Comparison of ENCODE assay signal across 28 cellular contexts in the genomic region with DNA sequence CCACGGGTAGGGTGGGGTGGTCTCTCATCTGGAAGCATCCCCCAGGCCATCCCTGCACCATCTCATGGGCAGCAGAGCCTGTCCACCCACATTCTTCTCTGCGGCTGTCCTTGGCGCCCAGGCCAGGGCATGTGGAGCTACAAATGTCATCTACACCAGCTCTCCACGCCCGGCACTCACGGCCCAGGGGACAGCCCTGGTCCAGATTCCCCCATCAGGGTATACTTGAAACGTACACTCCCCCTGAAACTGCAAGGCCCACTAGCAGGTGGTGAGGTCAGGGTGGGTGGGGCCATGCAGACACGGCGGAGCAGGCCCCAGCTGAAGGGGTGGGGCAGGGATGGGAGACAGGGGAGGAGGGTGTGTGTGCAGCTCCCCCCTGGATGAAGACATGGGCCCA. TPM values are rescaled to one million over a fixed set of nuclear protein-coding genes. Genes with fewer than 3 reads are reported as not detected.
A peak's percentile ranks its signal among the peaks of the same experiment; 100 is the strongest.
DNase-seq lines count a peak whose midpoint lies in the region; ATAC-seq and TF ChIP-seq lines count a peak whose summit lies in the region.
"Had no signal": no experiment of that assay in that cellular context is flagged by ENCODE, and none has a peak within 500 bp of the region (broad histone marks: within the 10 kb centered on the region; RNA-seq: fewer than 3 reads in every experiment).

No MANE protein-coding gene starts in this region.

- TF ChIP-seq CTCF in dorsolateral prefrontal cortex (IDR thresholded peaks at IDR 0.05 in 54 of 56, conservative IDR thresholded peaks at IDR 0.05 in 2 of 56; ENCODE audit: low read depth in 1 of 56, partially characterized antibody in 56 of 56) = no peak

- no peak overlapping the region for H2BK5ac ChIP-seq in neuronal stem cell (ENCODE audit: low read length)

- H3K36me3 ChIP-seq in neuronal stem cell (replicated peaks in 1 of 2; ENCODE audit: control insufficient read depth in 2 of 2, insufficient read depth in 2 of 2, low read length in 2 of 2) = no peaks in the 10 kb centered on the region
- H3K36me3 ChIP-seq: suprapubic skin, WERI-Rb-1 had no signal

- no peak overlapping the region for H3K4me3 ChIP-seq in right cardiac atrium (ENCODE audit: low read length)
- peak overlapping the region in 19 of 59 donors; percentile 14 to 83 (median 68) for H3K4me3 ChIP-seq in dorsolateral prefrontal cortex
- peak overlapping the region in 1 of 2 donors; percentile 62 for H3K4me3 ChIP-seq in neuronal stem cell (ENCODE audit: low read length in 2 of 2)
- H3K4me3 ChIP-seq: skin epidermis, suprapubic skin had no signal

- ATAC-seq in right cardiac atrium = no peak
- ATAC-seq in left ventricle myocardium superior = no peak
- ATAC-seq in HG02970 (IDR thresholded peaks at IDR 0.05; ENCODE audit: low FRiP score, unreplicated experiment) = no peak
- ATAC-seq: activated CD8-positive, alpha-beta T cell treated with anti-CD3 and anti-CD28 coated beads, Interleukin-2, amount 10 ng/mL, durations not matched to agents 7 days and 5 days; activated naive CD4-positive, alpha-beta T cell treated with anti-CD3 and anti-CD28 coated beads, Interleukin-2, amount 50 U/mL, for 72 hours; CD8-positive, alpha-beta T cell; HCT116; naive thymus-derived CD4-positive, alpha-beta T cell; Panc1; stimulated activated memory B cell treated with anti-CD40 and anti-IgM and Interleukin-4, amounts not matched to agents 10 μg/mL and 1 μg/mL and 100 μg/mL, for 72 hours had no signal

- H2AFZ ChIP-seq in neuronal stem cell (ENCODE audit: low read length) = no peak overlapping the region

- peak overlapping the region; percentile 1 for H3K23ac ChIP-seq in neuronal stem cell (ENCODE audit: low read depth, low read length, poor library complexity)

- no peak overlapping the region for H2BK120ac ChIP-seq in neuronal stem cell (ENCODE audit: low read depth, low read length)

- H3K9ac ChIP-seq in neuronal stem cell (ENCODE audit: low read depth, low read length, poor library complexity) = no peak overlapping the region

- DNase-seq in right cardiac atrium = peak in 2 of 3 donors; percentile 43 to 45
- no peak for DNase-seq in left ventricle myocardium superior
- peak in 1 of 10 donors; percentile 40 for DNase-seq in dorsolateral prefrontal cortex
- DNase-seq in neuronal stem cell (ENCODE audit: low spot score) = no peak
- DNase-seq in NCI-H82 (lab: John Stamatoyannopoulos, UW) = no peak
- DNase-seq in iPS-NIHi7 (ENCODE audit: extremely low spot score) = no peak
- DNase-seq: activated CD4-positive, alpha-beta T cell treated with anti-CD3 and anti-CD28 coated beads for 4 hours; activated CD8-positive, alpha-beta T cell treated with anti-CD3 and anti-CD28 coated beads, Interleukin-2, amount 10 ng/mL, durations not matched to agents 7 days and 5 days; activated T-cell treated with anti-CD3 and anti-CD28 coated beads for 4 hours; CD8-positive, alpha-beta T cell; endodermal cell; islet precursor cell; Kasumi-1; naive thymus-derived CD4-positive, alpha-beta T cell; NCI-H1436; NCI-H2081; NCI-H345; NCI-H69; SHP77; WERI-Rb-1 had no signal

- peak overlapping the region; percentile 31 for H3K14ac ChIP-seq in neuronal stem cell (ENCODE audit: low read length)

- peaks cover 4% of the 10 kb centered on the region for H3K79me1 ChIP-seq in neuronal stem cell (ENCODE audit: low read depth, low read length)

- H2BK15ac ChIP-seq in neuronal stem cell (ENCODE audit: low read length) = peak overlapping the region; percentile 38

- H3K27ac ChIP-seq in right cardiac atrium (ENCODE audit: low read length) (no peak overlapping the region), dorsolateral prefrontal cortex (peak overlapping the region in 55 of 59 donors; percentile 22 to 100 (median 90)), neuronal stem cell (replicated peaks; ENCODE audit: low read length) (no peak overlapping the region)
- H3K27ac ChIP-seq: skin epidermis, WERI-Rb-1 had no signal

- no peaks in the 10 kb centered on the region for H3K4me1 ChIP-seq in right cardiac atrium (ENCODE audit: control insufficient read depth, insufficient read depth, low read length)
- peaks cover 14 to 17% of the 10 kb centered on the region in 2 donors for H3K4me1 ChIP-seq in neuronal stem cell (ENCODE audit: control insufficient read depth in 2 of 2, insufficient read depth in 1 of 2, low read depth in 1 of 2, low read length in 2 of 2)

- H3K9me3 ChIP-seq in right cardiac atrium (ENCODE audit: control insufficient read depth, low read length) (no peaks in the 10 kb centered on the region), neuronal stem cell (replicated peaks in 1 of 2; ENCODE audit: control insufficient read depth in 2 of 2, insufficient read depth in 1 of 2, low read depth in 1 of 2, low read length in 2 of 2) (peaks cover 0 to 1% of the 10 kb centered on the region in 2 donors)
- H3K9me3 ChIP-seq: suprapubic skin had no signal

- no peak overlapping the region for H3K18ac ChIP-seq in neuronal stem cell (ENCODE audit: low read length)

- no peak overlapping the region for H3K4ac ChIP-seq in neuronal stem cell (ENCODE audit: low read length)

- WGBS in right cardiac atrium = 75% methylated on average over 9 of the region's 9 CpGs
- no CpG with 5 or more reads among the region's 9 CpGs for WGBS in neuronal stem cell (ENCODE audit: extremely low coverage in 2 of 2, insufficient read length in 2 of 2, insufficient replicate concordance in 1 of 2), 2 donors

- no peak overlapping the region for H4K8ac ChIP-seq in neuronal stem cell (ENCODE audit: low read depth, low read length)

- H2AK5ac ChIP-seq in neuronal stem cell (ENCODE audit: low read depth, low read length) = peak overlapping the region; percentile 99

- intact Hi-C loops in right cardiac atrium (cut with DNase I) (no loop called here), left ventricle myocardium superior (cut with micrococcal nuclease) (no loop called here), dorsolateral prefrontal cortex (cut with DNase I) (no loop called here)

- H4K91ac ChIP-seq in neuronal stem cell (ENCODE audit: low read depth, low read length, poor library complexity) = peak overlapping the region; percentile 72

- H2BK12ac ChIP-seq in neuronal stem cell (ENCODE audit: low read length) = peak overlapping the region; percentile 97

- H3K4me2 ChIP-seq in neuronal stem cell (ENCODE audit: insufficient read depth, low read length, poor library complexity, severe bottlenecking) = no peak overlapping the region

- no peaks in the 10 kb centered on the region for H3K27me3 ChIP-seq in right cardiac atrium (ENCODE audit: control insufficient read depth, insufficient read depth)
- H3K27me3 ChIP-seq in dorsolateral prefrontal cortex = peaks cover 0 to 18% (median 0%) of the 10 kb centered on the region in 45 donors
- peaks cover 10 to 41% (median 11%) of the 10 kb centered on the region in 3 experiments for H3K27me3 ChIP-seq in neuronal stem cell (ENCODE audit: control insufficient read depth in 3 of 3, insufficient read depth in 3 of 3, low read depth in 1 of 3, low read length in 3 of 3)

RNA-seq across cellular contexts. Expression of gene SOX8, which starts 3.2 kb away (rescaled TPM):
- total RNA-seq in right cardiac atrium = 1 to 10 TPM in 3 of 4 donors, under 1 TPM in 1; 0.97 to 2.1 (median 1.9) TPM
- polyA plus RNA-seq in right cardiac atrium = 1.5 TPM
- 0.47 TPM for total RNA-seq in left ventricle myocardium superior
- 100 to 1,000 TPM in 11 of 120 experiments, 10 to 100 TPM in 109; 17.7 to 191 (median 59.0) TPM for total RNA-seq in dorsolateral prefrontal cortex
- 5.1 TPM for polyA plus RNA-seq in neuronal stem cell (2013, experiment 1 of 2)
- polyA plus RNA-seq in neuronal stem cell (2013, experiment 2 of 2) = 5.2 TPM
- total RNA-seq: activated CD8-positive, alpha-beta T cell treated with anti-CD3 and anti-CD28 coated beads, Interleukin-2, amount 10 ng/mL, durations not matched to agents 7 days and 5 days; osteoblast had no signal

RNA-seq across cellular contexts. Expression of gene LMF1, which starts 7.6 kb away (rescaled TPM):
- total RNA-seq in right cardiac atrium (10 to 100 TPM; 10.6 to 13.3 (median 11.2) TPM), left ventricle myocardium superior (6.0 TPM), dorsolateral prefrontal cortex (10 to 100 TPM; 26.2 to 68.7 (median 45.4) TPM)
- polyA plus RNA-seq in right cardiac atrium = 7.8 TPM
- polyA plus RNA-seq in neuronal stem cell (2013, experiment 1 of 2) = 6.9 TPM
- 6.7 TPM for polyA plus RNA-seq in neuronal stem cell (2013, experiment 2 of 2)

Comparison
In these comparisons a context has a peak if more than half of its experiments do, and no peak if none do; other contexts are left out.
1. DNase-seq: peak in right cardiac atrium (2 of 3); none in left ventricle myocardium superior (single experiment), neuronal stem cell (single experiment), NCI-H82 (single experiment) and iPS-NIHi7 (single experiment).
2. H3K27ac ChIP-seq: peak in dorsolateral prefrontal cortex (55 of 59); none in right cardiac atrium (single experiment) and neuronal stem cell (single experiment).
3. RNA of gene SOX8, which starts 3.2 kb away (total RNA-seq): 17.7 to 191 TPM in dorsolateral prefrontal cortex; 0.97 to 2.1 TPM in right cardiac atrium and 0.47 TPM in left ventricle myocardium superior (single experiment); every median in the first group is over 4 times any median in the second.